8 cellular contexts compared by ENCODE assay signal in the genomic region with DNA sequence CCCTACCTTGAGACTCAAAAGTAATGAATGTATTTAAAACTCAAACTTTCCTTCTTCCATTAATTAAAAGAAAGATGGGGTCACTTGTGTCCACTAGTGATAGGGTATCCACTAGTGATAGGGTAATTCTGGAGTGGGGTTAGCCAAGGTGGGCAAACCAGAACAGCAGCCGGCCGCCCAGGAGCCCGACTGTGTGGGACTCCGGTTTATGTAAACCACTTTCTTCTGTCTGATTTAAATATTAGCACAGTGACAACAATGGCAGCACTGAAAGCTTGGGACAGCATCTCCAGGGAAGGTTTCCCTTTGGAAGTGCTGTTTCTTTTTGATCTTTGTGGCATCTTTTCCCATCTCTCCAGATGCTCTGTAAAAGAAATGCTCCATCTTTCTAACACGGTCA. TPM values are rescaled to one million over a fixed set of nuclear protein-coding genes. Genes with fewer than 3 reads are reported as not detected.
DNase-seq lines count a peak whose midpoint lies in the region; ATAC-seq and TF ChIP-seq lines count a peak whose summit lies in the region.
"Had no signal": no experiment of that assay in that cellular context is flagged by ENCODE, and none has a peak within 500 bp of the region (broad histone marks: within the 10 kb centered on the region; RNA-seq: fewer than 3 reads in every experiment).

No MANE protein-coding gene starts in this region.

- H3K9me3 Mint-ChIP-seq in WTC11: no peaks in the 10 kb centered on the region

- peaks cover 26% of the 10 kb centered on the region for H3K27me3 ChIP-seq in iPS-15b (ENCODE audit: control insufficient read depth, insufficient read depth, low read length)
- no peaks in the 10 kb centered on the region for H3K27me3 ChIP-seq in smooth muscle cell (ENCODE audit: low read depth)

- no peaks in the 10 kb centered on the region for H3K36me3 ChIP-seq in HEK293 (ENCODE audit: control insufficient read depth in 2 of 2, insufficient read depth in 1 of 2, low read length in 2 of 2)
- H3K36me3 ChIP-seq in iPS-15b (ENCODE audit: control insufficient read depth, insufficient read depth, low read length): no peaks in the 10 kb centered on the region
- no peaks in the 10 kb centered on the region for H3K36me3 ChIP-seq in smooth muscle cell (ENCODE audit: low read depth)

- H3K4me3 ChIP-seq in HEK293 (ENCODE audit: low read depth, low read length): no peak overlapping the region
- peak overlapping the region; percentile 66 for H3K4me3 ChIP-seq in iPS-15b (ENCODE audit: low read depth, low read length)
- peak overlapping the region; percentile 62 for H3K4me3 ChIP-seq in smooth muscle cell

- no peaks in the 10 kb centered on the region for H3K36me3 Mint-ChIP-seq in WTC11

- H3K4me3 Mint-ChIP-seq in WTC11: peak overlapping the region; percentile 58

- H3K27ac Mint-ChIP-seq in WTC11: no peak overlapping the region

- POLR2A ChIA-PET in HEK293 (lab: Yijun Ruan, JAX) (no interaction called here), WTC11 (lab: Charles Lee) (no interaction called here)

- H3K4me2 ChIP-seq in smooth muscle cell: peak overlapping the region; percentile 92

- WGBS in smooth muscle cell (ENCODE audit: low lambda C conversion rate): 89% methylated on average over 5 of the region's 5 CpGs

- no peaks in the 10 kb centered on the region for H3K79me2 ChIP-seq in smooth muscle cell (ENCODE audit: low read depth)

- TF ChIP-seq CTCF in HEK293 (tag by site-specific recombination; IDR thresholded peaks at IDR 0.05): no peak
- TF ChIP-seq CTCF in WTC11 (IDR thresholded peaks at IDR 0.05): no peak
- no peak for TF ChIP-seq CTCF in smooth muscle cell (IDR thresholded peaks at IDR 0.05; ENCODE audit: borderline replicate concordance, insufficient read depth, poor library complexity, severe bottlenecking)

- H3K4me1 ChIP-seq in HEK293 (ENCODE audit: control insufficient read depth, insufficient read depth, low read length) (no peaks in the 10 kb centered on the region), iPS-15b (ENCODE audit: control insufficient read depth, insufficient read depth, low read length) (no peaks in the 10 kb centered on the region), smooth muscle cell (ENCODE audit: low read depth) (no peaks in the 10 kb centered on the region)

- DNase-seq in WTC11 (ENCODE audit: low spot score) (no peak), smooth muscle cell (lab: John Stamatoyannopoulos, UW; ENCODE audit: unreplicated experiment) (no peak), epidermal melanocyte (ENCODE audit: insufficient read length, low spot score) (no peak)

- no peaks in the 10 kb centered on the region for H3F3A ChIP-seq in smooth muscle cell (ENCODE audit: low read depth)

- H3K27me3 Mint-ChIP-seq in WTC11 (ENCODE audit: low read depth): peaks cover 43% of the 10 kb centered on the region

- ATAC-seq in WTC11 (no peak), HG03432 (IDR thresholded peaks at IDR 0.05; ENCODE audit: unreplicated experiment) (no peak), HG03469 (IDR thresholded peaks at IDR 0.05; ENCODE audit: unreplicated experiment) (no peak)

- H3K4me1 Mint-ChIP-seq in WTC11: peaks cover 11% of the 10 kb centered on the region

- H4K20me1 ChIP-seq in smooth muscle cell (ENCODE audit: low read depth): no peaks in the 10 kb centered on the region

- H3K27ac ChIP-seq in HEK293 (ENCODE audit: extremely low read depth, low read depth, low read length): no peak overlapping the region
- H3K27ac ChIP-seq in smooth muscle cell (ENCODE audit: low read depth): no peak overlapping the region

- H2AFZ ChIP-seq in smooth muscle cell (ENCODE audit: low read depth): peak overlapping the region; percentile 87

- H3K9ac ChIP-seq in iPS-15b (ENCODE audit: low read depth, low read length): no peak overlapping the region
- no peak overlapping the region for H3K9ac ChIP-seq in smooth muscle cell (ENCODE audit: low read depth)

- CTCF ChIA-PET in HEK293 (lab: Yijun Ruan, JAX): no interaction called here
- CTCF ChIA-PET in WTC11 (lab: Charles Lee): interaction anchor here (0.9 to 2.4 kb wide), 5 partner anchors 12 to 65 kb away, joined by 3 to 7 read pairs (median 5); no protein-coding TSS in a partner anchor

- H3K9me3 ChIP-seq in HEK293 (ENCODE audit: control insufficient read depth, insufficient read depth, low read depth, low read length) (no peaks in the 10 kb centered on the region), iPS-15b (ENCODE audit: control insufficient read depth, insufficient read depth, low read length) (no peaks in the 10 kb centered on the region), smooth muscle cell (replicated peaks; ENCODE audit: low read depth) (no peaks in the 10 kb centered on the region)

TF ChIP-seq in HEK293, 187 proteins besides CTCF, POLR2A, EP300 and RAD21 (continues in another document):
- no peak for TF ChIP-seq IKZF3 (tag by site-specific recombination; IDR thresholded peaks at IDR 0.05)
- no peak for TF ChIP-seq ZNF768 (tag by site-specific recombination; IDR thresholded peaks at IDR 0.05)
- TF ChIP-seq ZNF114 (tag by site-specific recombination; IDR thresholded peaks at IDR 0.05): no peak
- TF ChIP-seq, protein P1, sequence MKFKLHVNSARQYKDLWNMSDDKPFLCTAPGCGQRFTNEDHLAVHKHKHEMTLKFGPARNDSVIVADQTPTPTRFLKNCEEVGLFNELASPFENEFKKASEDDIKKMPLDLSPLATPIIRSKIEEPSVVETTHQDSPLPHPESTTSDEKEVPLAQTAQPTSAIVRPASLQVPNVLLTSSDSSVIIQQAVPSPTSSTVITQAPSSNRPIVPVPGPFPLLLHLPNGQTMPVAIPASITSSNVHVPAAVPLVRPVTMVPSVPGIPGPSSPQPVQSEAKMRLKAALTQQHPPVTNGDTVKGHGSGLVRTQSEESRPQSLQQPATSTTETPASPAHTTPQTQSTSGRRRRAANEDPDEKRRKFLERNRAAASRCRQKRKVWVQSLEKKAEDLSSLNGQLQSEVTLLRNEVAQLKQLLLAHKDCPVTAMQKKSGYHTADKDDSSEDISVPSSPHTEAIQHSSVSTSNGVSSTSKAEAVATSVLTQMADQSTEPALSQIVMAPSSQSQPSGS (tag by site-specific recombination; IDR thresholded peaks at IDR 0.05; ENCODE audit: low read depth): no peak
- TF ChIP-seq ZNF157 (tag by site-specific recombination; IDR thresholded peaks at IDR 0.05): no peak
- TF ChIP-seq ZNF335 (tag by site-specific recombination; conservative IDR thresholded peaks at IDR 0.05): peak; percentile 18; the same call in 1 of the 2 replicates

TF ChIP-seq in WTC11, 78 proteins besides CTCF, POLR2A, EP300 and RAD21:
- TF ChIP-seq, protein P2, sequence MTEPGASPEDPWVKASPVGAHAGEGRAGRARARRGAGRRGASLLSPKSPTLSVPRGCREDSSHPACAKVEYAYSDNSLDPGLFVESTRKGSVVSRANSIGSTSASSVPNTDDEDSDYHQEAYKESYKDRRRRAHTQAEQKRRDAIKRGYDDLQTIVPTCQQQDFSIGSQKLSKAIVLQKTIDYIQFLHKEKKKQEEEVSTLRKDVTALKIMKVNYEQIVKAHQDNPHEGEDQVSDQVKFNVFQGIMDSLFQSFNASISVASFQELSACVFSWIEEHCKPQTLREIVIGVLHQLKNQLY (CRISPR knock-in tag; IDR thresholded peaks at IDR 0.05): no peak
- TF ChIP-seq HMGA2 (CRISPR knock-in tag; IDR thresholded peaks at IDR 0.05) (no peak), NFE2L1 (CRISPR knock-in tag; IDR thresholded peaks at IDR 0.05) (no peak), ZNF219 (CRISPR knock-in tag; IDR thresholded peaks at IDR 0.05; ENCODE audit: borderline replicate concordance) (no peak)
- TF ChIP-seq, protein P3, sequence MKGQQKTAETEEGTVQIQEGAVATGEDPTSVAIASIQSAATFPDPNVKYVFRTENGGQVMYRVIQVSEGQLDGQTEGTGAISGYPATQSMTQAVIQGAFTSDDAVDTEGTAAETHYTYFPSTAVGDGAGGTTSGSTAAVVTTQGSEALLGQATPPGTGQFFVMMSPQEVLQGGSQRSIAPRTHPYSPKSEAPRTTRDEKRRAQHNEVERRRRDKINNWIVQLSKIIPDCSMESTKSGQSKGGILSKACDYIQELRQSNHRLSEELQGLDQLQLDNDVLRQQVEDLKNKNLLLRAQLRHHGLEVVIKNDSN (CRISPR knock-in tag; IDR thresholded peaks at IDR 0.05): no peak
TF ChIP-seq in WTC11: peak in this region for 0.

RNA-seq across cellular contexts. Expression of a gene that starts 0.7 kb away (rescaled TPM):
- total RNA-seq in WTC11 (2021): 0.60 to 0.73 TPM (median 0.68 TPM) in 3 replicates
- total RNA-seq in smooth muscle cell: 0.09 and 0.81 TPM in 2 replicates
- polyA plus RNA-seq in smooth muscle cell: 0.35 and 0.65 TPM in 2 replicates
- total RNA-seq: NCI-H460 had no signal
